26 cellular contexts compared by ENCODE assay signal in genomic region chr9:122221223-122221811, GRCh38. TPM values are rescaled to one million over a fixed set of nuclear protein-coding genes. Genes with fewer than 3 reads are reported as not detected.
DNase-seq lines count a peak whose midpoint lies in the region; ATAC-seq, FAIRE-seq and TF ChIP-seq lines count a peak whose summit lies in the region.
"Had no signal": no experiment of that assay in that cellular context is flagged by ENCODE, and none has a peak within 500 bp of the region (broad histone marks: within the 10 kb centered on the region; RNA-seq: fewer than 3 reads in every experiment).

No MANE protein-coding gene starts in this region.

- H3K27ac ChIP-seq in SK-N-SH (ENCODE audit: low read depth in 2 of 2, low read length in 1 of 2) (no peak overlapping the region), K562 (ENCODE audit: extremely low read depth, low read depth, low read length) (no peak overlapping the region)
- H3K27ac ChIP-seq: A549, gastroesophageal sphincter, tibial nerve had no signal

- H3K27me3 ChIP-seq in SK-N-SH (ENCODE audit: insufficient read depth) = peaks cover 98% of the 10 kb centered on the region
- no peaks in the 10 kb centered on the region for H3K27me3 ChIP-seq in K562 (ENCODE audit: control insufficient read depth in 2 of 2, insufficient read depth in 2 of 2, low read length in 2 of 2)

- no peaks in the 10 kb centered on the region for H3K36me3 Mint-ChIP-seq in activated naive CD4-positive, alpha-beta T cell treated with anti-CD3 and anti-CD28 coated beads for 36 hours (ENCODE audit: low read depth)
- no peaks in the 10 kb centered on the region for H3K36me3 Mint-ChIP-seq in Calu3 (ENCODE audit: insufficient read depth, unreplicated experiment)
- H3K36me3 Mint-ChIP-seq: CD4-positive, alpha-beta memory T cell; natural killer cell treated with Interleukin-12 subunit alpha and Interleukin-12 subunit beta and Interleukin-15 and Interleukin-18, amount 100 ng/mL, for 72 hours had no signal

- 16% methylated on average over 10 of the region's 26 CpGs for WGBS in SK-N-SH (ENCODE audit: low lambda C conversion rate)
- WGBS in K562 (ENCODE audit: insufficient coverage, low coverage, missing lambda C conversion rate) = 69% methylated on average over 10 of the region's 26 CpGs

- in situ Hi-C loops in K562 (cut with MboI) = loop anchor here (10.0 kb wide), 1 partner anchor 1957 kb away; no protein-coding TSS in a partner anchor

- H4K20me1 ChIP-seq in SK-N-SH (ENCODE audit: insufficient read depth) (no peaks in the 10 kb centered on the region), K562 (replicated peaks; ENCODE audit: control insufficient read depth, insufficient read depth, low read length) (no peaks in the 10 kb centered on the region)

- TF ChIP-seq RAD21 in SK-N-SH (IDR thresholded peaks at IDR 0.05; ENCODE audit: low read length) (no peak), K562 (CRISPR knock-in tag; conservative IDR thresholded peaks at IDR 0.05 in 1 of 2, IDR thresholded peaks at IDR 0.05 in 1 of 2) (no peak)

- H2AFZ ChIP-seq in SK-N-SH (ENCODE audit: low read depth) = no peak overlapping the region
- peak overlapping the region; percentile 58 for H2AFZ ChIP-seq in K562 (ENCODE audit: low read depth, low read length)

- TF ChIP-seq EP300 in SK-N-SH (IDR thresholded peaks at IDR 0.05; ENCODE audit: borderline replicate concordance in 1 of 2, low read depth in 1 of 2, low read length in 1 of 2) = no peak
- no peak for TF ChIP-seq EP300 in K562 (IDR thresholded peaks at IDR 0.05; ENCODE audit: low read length)

- H3K4me2 ChIP-seq in SK-N-SH = no peak overlapping the region
- H3K4me2 ChIP-seq in K562 (ENCODE audit: insufficient read depth, low read length) = peak overlapping the region; percentile 41; the same call in 1 of the 2 replicates
- H3K4me2 ChIP-seq: A549 had no signal

- H3K9me1 ChIP-seq in K562 (ENCODE audit: control insufficient read depth, insufficient read depth, low read length) = no peaks in the 10 kb centered on the region

- H3K9me3 ChIP-seq in SK-N-SH (no peaks in the 10 kb centered on the region), K562 (replicated peaks; ENCODE audit: control insufficient read depth, insufficient read depth, low read depth, low read length) (peaks cover 2% of the 10 kb centered on the region; the same call in 1 of the 2 replicates)
- H3K9me3 ChIP-seq: A549, gastroesophageal sphincter, tibial nerve had no signal

- ATAC-seq in SK-N-SH treated with all-trans-retinoic acid at 6 μM for 48 hours (no peak), K562 (no peak), sciatic nerve (no peak)
- ATAC-seq: A549; activated CD8-positive, alpha-beta T cell treated with anti-CD3 and anti-CD28 coated beads, Interleukin-2, amount 10 ng/mL, durations not matched to agents 7 days and 5 days; gastroesophageal sphincter; natural killer cell treated with Interleukin-12 subunit alpha and Interleukin-12 subunit beta and Interleukin-15 and Interleukin-18, amount 100 ng/mL, for 72 hours had no signal

- no peaks in the 10 kb centered on the region for H3K36me3 ChIP-seq in SK-N-SH (replicated peaks in 1 of 2; ENCODE audit: control insufficient read depth in 1 of 2, insufficient read depth in 2 of 2, low read length in 1 of 2)
- no peaks in the 10 kb centered on the region for H3K36me3 ChIP-seq in K562 (ENCODE audit: control insufficient read depth, insufficient read depth, low read length)
- H3K36me3 ChIP-seq: gastroesophageal sphincter, tibial nerve had no signal

- no peak overlapping the region for H3K27ac Mint-ChIP-seq in activated naive CD4-positive, alpha-beta T cell treated with anti-CD3 and anti-CD28 coated beads for 36 hours
- no peak overlapping the region for H3K27ac Mint-ChIP-seq in Calu3 (ENCODE audit: unreplicated experiment)
- H3K27ac Mint-ChIP-seq: activated CD8-positive, alpha-beta T cell treated with anti-CD3 and anti-CD28 coated beads, Interleukin-2, amount 10 ng/mL, durations not matched to agents 7 days and 5 days; activated naive CD8-positive, alpha-beta T cell; CD4-positive, alpha-beta memory T cell; natural killer cell treated with Interleukin-12 subunit alpha and Interleukin-12 subunit beta and Interleukin-15 and Interleukin-18, amount 100 ng/mL, for 72 hours had no signal

- no peaks in the 10 kb centered on the region for H3K9me2 ChIP-seq in SK-N-SH

- H3K9ac ChIP-seq in SK-N-SH (no peak overlapping the region), K562 (ENCODE audit: insufficient read depth in 1 of 2, low read depth in 2 of 2, low read length in 2 of 2) (no peak overlapping the region)

- DNase-seq in SK-N-SH (peak; percentile 59), K562 (ENCODE audit: extremely low read depth in 1 of 4, low spot score in 3 of 4) (no peak), iPS-NIHi11 (ENCODE audit: low spot score) (peak; percentile 69), sciatic nerve (ENCODE audit: low spot score) (peak; percentile 50), GF-D8 (lab: John Stamatoyannopoulos, UW) (no peak), Calu3 (no peak)
- DNase-seq in activated naive CD4-positive, alpha-beta T cell treated with anti-CD3 and anti-CD28 coated beads for 36 hours = no peak
- DNase-seq: activated CD4-positive, CD25-positive, alpha-beta regulatory T cell; activated CD8-positive, alpha-beta T cell treated with anti-CD3 and anti-CD28 coated beads, Interleukin-2, amount 10 ng/mL, durations not matched to agents 7 days and 5 days; activated T-cell treated with anti-CD3 and anti-CD28 coated beads, Interleukin-2, amount 50 U/mL, for 48 hours; CD4-positive, alpha-beta memory T cell; mesenchymal stem cell; NCI-H2107; NCI-H69; OCI-M1; SHP77 treated with DMSO at 0.1 percent for 48 hours; stimulated activated naive CD4-positive, alpha-beta T cell; T-helper 2 cell had no signal

- H3K79me2 ChIP-seq in SK-N-SH (ENCODE audit: insufficient read depth) = no peaks in the 10 kb centered on the region
- H3K79me2 ChIP-seq in K562 (ENCODE audit: control insufficient read depth, insufficient read depth, low read length) = no peaks in the 10 kb centered on the region

- TF ChIP-seq POLR2A in K562 (conservative IDR thresholded peaks at IDR 0.05) = no peak

- peaks cover 23% of the 10 kb centered on the region for H3K4me1 Mint-ChIP-seq in activated naive CD4-positive, alpha-beta T cell treated with anti-CD3 and anti-CD28 coated beads for 36 hours (ENCODE audit: low read depth)
- peaks cover 8% of the 10 kb centered on the region for H3K4me1 Mint-ChIP-seq in Calu3 (ENCODE audit: low read depth, unreplicated experiment)

- intact Hi-C loops in K562 (cut with micrococcal nuclease) = no loop called here
- intact Hi-C loops in sciatic nerve (cut with DNase I) = no loop called here
- intact Hi-C loops in activated naive CD4-positive, alpha-beta T cell treated with anti-CD3 and anti-CD28 coated beads for 36 hours (cut with micrococcal nuclease) = no loop called here
- intact Hi-C loops in Calu3 (cut with micrococcal nuclease; ENCODE audit: unreplicated experiment) = no loop called here

- no peak overlapping the region for H3K4me3 Mint-ChIP-seq in activated naive CD4-positive, alpha-beta T cell treated with anti-CD3 and anti-CD28 coated beads for 36 hours
- no peak overlapping the region for H3K4me3 Mint-ChIP-seq in Calu3 (ENCODE audit: low read depth, unreplicated experiment)
- H3K4me3 Mint-ChIP-seq: activated CD8-positive, alpha-beta T cell treated with anti-CD3 and anti-CD28 coated beads, Interleukin-2, amount 10 ng/mL, durations not matched to agents 7 days and 5 days; activated naive CD8-positive, alpha-beta T cell; natural killer cell treated with Interleukin-12 subunit alpha and Interleukin-12 subunit beta and Interleukin-15 and Interleukin-18, amount 100 ng/mL, for 72 hours had no signal

- POLR2A ChIA-PET in SK-N-SH (lab: Yijun Ruan, JAX) = no interaction called here
- POLR2A ChIA-PET in K562 (lab: Yijun Ruan, JAX) = no interaction called here

- H3K4me1 ChIP-seq in SK-N-SH (ENCODE audit: control insufficient read depth in 1 of 2, insufficient read depth in 2 of 2, low read depth in 1 of 2, low read length in 1 of 2) (peaks cover 0 to 10% of the 10 kb centered on the region in 2 experiments; a peak in 2 of 4 replicates), K562 (replicated peaks in 1 of 2; ENCODE audit: control insufficient read depth in 2 of 2, insufficient read depth in 2 of 2, low read length in 2 of 2) (peaks cover 19 to 36% of the 10 kb centered on the region in 2 experiments)

- BruUV-seq in K562 (replicated peaks; lab: Mats Ljungman, UMichigan) (no TSS peak), Calu3 (replicated peaks; lab: Mats Ljungman, UMichigan) (no TSS peak)

- H3K27me3 Mint-ChIP-seq in activated naive CD4-positive, alpha-beta T cell treated with anti-CD3 and anti-CD28 coated beads for 36 hours (ENCODE audit: low read depth) = peaks cover 72% of the 10 kb centered on the region
- peaks cover 89% of the 10 kb centered on the region for H3K27me3 Mint-ChIP-seq in Calu3 (ENCODE audit: unreplicated experiment)

- H3K4me3 ChIP-seq in SK-N-SH (ENCODE audit: low read depth in 2 of 2, low read length in 1 of 2) (no peak overlapping the region), K562 (no peak overlapping the region)
- H3K4me3 ChIP-seq: A549, gastroesophageal sphincter, tibial nerve had no signal

- CTCF ChIA-PET in SK-N-SH (lab: Yijun Ruan, JAX) = no interaction called here
- CTCF ChIA-PET in K562 (lab: Yijun Ruan, JAX; ENCODE audit: low intra/inter-chr PET ratio) = no interaction called here
- CTCF ChIA-PET in activated naive CD4-positive, alpha-beta T cell treated with anti-CD3 and anti-CD28 coated beads for 36 hours (lab: Charles Lee) = interaction anchor here (0.7 kb wide), 1 partner anchor 86 kb away, joined by 3 read pairs; no protein-coding TSS in a partner anchor
- CTCF ChIA-PET in Calu3 (lab: Charles Lee) = no interaction called here

- no peak for FAIRE-seq in K562 (lab: Jason Lieb, UNC)
- FAIRE-seq: A549, keratinocyte had no signal

- no peaks in the 10 kb centered on the region for H3K9me3 Mint-ChIP-seq in activated naive CD4-positive, alpha-beta T cell treated with anti-CD3 and anti-CD28 coated beads for 36 hours
- H3K9me3 Mint-ChIP-seq in Calu3 (ENCODE audit: low read depth, unreplicated experiment) = no peaks in the 10 kb centered on the region
- H3K9me3 Mint-ChIP-seq: natural killer cell treated with Interleukin-12 subunit alpha and Interleukin-12 subunit beta and Interleukin-15 and Interleukin-18, amount 100 ng/mL, for 72 hours had no signal

- H3F3A ChIP-seq in SK-N-SH (replicated peaks; ENCODE audit: insufficient read depth) = peaks cover 3% of the 10 kb centered on the region

- TF ChIP-seq CTCF in SK-N-SH (IDR thresholded peaks at IDR 0.05) (no peak), K562 (IDR thresholded peaks at IDR 0.05 in 2 of 3, conservative IDR thresholded peaks at IDR 0.05 in 1 of 3; ENCODE audit: insufficient read depth in 2 of 3, low read depth in 1 of 3, low read length in 3 of 3) (no peak), Calu3 (IDR thresholded peaks at IDR 0.05; ENCODE audit: unreplicated experiment) (no peak)

RNA-seq across cellular contexts. Expression of gene LHX6, which starts 7.4 kb away (rescaled TPM):
- polyA plus RNA-seq in SK-N-SH (2012; rRNA removed) (0.02 TPM in 1 of 2 replicates, not detected in the other), K562 (2011; rRNA removed) (7.9 and 9.4 TPM in 2 replicates), K562 (2014; fragmentation: Illumina TruSeq; extraction: Trizol) (9.5 and 14.8 TPM in 2 replicates), K562 (2014; fragmentation: Nextera tagmentation; extraction: Ambion mirVana) (1 to 10 TPM; 2.8 to 3.4 TPM), K562 (2014; rRNA removed) (12.0 and 20.9 TPM in 2 replicates)
- 0.01 and 0.04 TPM in 2 replicates for polyA plus RNA-seq in SK-N-SH (2012; cell fraction: cytosol; rRNA removed)
- polyA plus RNA-seq in SK-N-SH (2012; cell fraction: nucleus; rRNA removed) = 0.05 TPM in 1 of 2 replicates, not detected in the other
- total RNA-seq in K562 (2011; cell fraction: chromatin; rRNA removed; ENCODE audit: low replicate concordance) = 9.0 and 14.1 TPM in 2 replicates
- total RNA-seq in K562 (2011; cell fraction: nucleolus; rRNA removed) = 10.5 and 14.0 TPM in 2 replicates
- total RNA-seq in K562 (2011; cell fraction: nucleoplasm; rRNA removed) = 10.1 and 17.3 TPM in 2 replicates
- total RNA-seq in K562 (2014; rRNA removed) (16.3 and 23.8 TPM in 2 replicates), K562 (2014; rRNA removed; fragmentation: Illumina TruSeq; extraction: Trizol) (5.1 and 5.4 TPM in 2 replicates), K562 (2015; rRNA removed; fragmentation: Illumina TruSeq; extraction: Trizol) (7.1 and 8.3 TPM in 2 replicates), K562 (2021) (13.4 and 14.0 TPM in 2 replicates), sciatic nerve (11.5 TPM), Calu3 (2022) (0.97 TPM in 1 of 2 replicates, not detected in the other)
- 7.8 and 18.0 TPM in 2 replicates for polyA plus RNA-seq in K562 (2011; cell fraction: cytosol; rRNA removed)
- polyA plus RNA-seq in K562 (2011; cell fraction: nucleus; rRNA removed) = 10.5 and 16.5 TPM in 2 replicates
- 5.0 and 9.0 TPM in 2 replicates for polyA plus RNA-seq in K562 (2012)
- 5.1 and 5.6 TPM in 2 replicates for polyA minus RNA-seq in K562 (2011; rRNA and poly(A)+ RNA removed)
- polyA minus RNA-seq in K562 (2011; cell fraction: cytosol; rRNA and poly(A)+ RNA removed) = 4.7 and 8.4 TPM in 2 replicates
- 5.2 and 6.5 TPM in 2 replicates for polyA minus RNA-seq in K562 (2011; cell fraction: nucleus; rRNA and poly(A)+ RNA removed)
- under 1 TPM in 1 of 2 experiments, not detected in 1; 0.10 TPM for total RNA-seq in activated naive CD4-positive, alpha-beta T cell treated with anti-CD3 and anti-CD28 coated beads for 36 hours
- total RNA-seq: activated CD8-positive, alpha-beta T cell treated with anti-CD3 and anti-CD28 coated beads, Interleukin-2, amount 10 ng/mL, durations not matched to agents 7 days and 5 days; CD4-positive, alpha-beta memory T cell; LHCN-M2; natural killer cell treated with Interleukin-12 subunit alpha and Interleukin-12 subunit beta and Interleukin-15 and Interleukin-18, amount 100 ng/mL, for 72 hours had no signal
- polyA plus RNA-seq: CD4-positive, alpha-beta memory T cell had no signal

RNA-seq across cellular contexts. Expression of gene RBM18, which starts 43.3 kb away (rescaled TPM):
- polyA plus RNA-seq in SK-N-SH (2012; rRNA removed) (8.2 and 13.1 TPM in 2 replicates), K562 (2011; rRNA removed) (46.5 and 61.7 TPM in 2 replicates), K562 (2014; fragmentation: Illumina TruSeq; extraction: Trizol) (39.6 and 41.8 TPM in 2 replicates), K562 (2014; fragmentation: Nextera tagmentation; extraction: Ambion mirVana) (10 to 100 TPM; 84.1 to 86.3 TPM), K562 (2014; rRNA removed) (20.0 and 26.5 TPM in 2 replicates)
- 13.6 and 16.6 TPM in 2 replicates for polyA plus RNA-seq in SK-N-SH (2012; cell fraction: cytosol; rRNA removed)
- 4.1 and 8.3 TPM in 2 replicates for polyA plus RNA-seq in SK-N-SH (2012; cell fraction: nucleus; rRNA removed)
- 4.5 and 12.6 TPM in 2 replicates for total RNA-seq in K562 (2011; cell fraction: chromatin; rRNA removed; ENCODE audit: low replicate concordance)
- total RNA-seq in K562 (2011; cell fraction: nucleolus; rRNA removed) = 3.5 and 3.7 TPM in 2 replicates
- total RNA-seq in K562 (2011; cell fraction: nucleoplasm; rRNA removed) = 5.8 and 9.0 TPM in 2 replicates
- total RNA-seq in K562 (2014; rRNA removed) (7.4 and 7.9 TPM in 2 replicates), K562 (2014; rRNA removed; fragmentation: Illumina TruSeq; extraction: Trizol) (24.5 and 25.2 TPM in 2 replicates), K562 (2015; rRNA removed; fragmentation: Illumina TruSeq; extraction: Trizol) (14.6 and 16.3 TPM in 2 replicates), K562 (2021) (34.0 and 36.4 TPM in 2 replicates), sciatic nerve (16.0 TPM), Calu3 (2022) (13.1 and 14.1 TPM in 2 replicates)
- polyA plus RNA-seq in K562 (2011; cell fraction: cytosol; rRNA removed) = 8.2 and 10.9 TPM in 2 replicates
- polyA plus RNA-seq in K562 (2011; cell fraction: nucleus; rRNA removed) = 6.1 and 11.3 TPM in 2 replicates
- polyA plus RNA-seq in K562 (2012) = 22.9 and 29.0 TPM in 2 replicates
- polyA minus RNA-seq in K562 (2011; rRNA and poly(A)+ RNA removed) = 29.0 and 32.7 TPM in 2 replicates
- 6.8 and 12.9 TPM in 2 replicates for polyA minus RNA-seq in K562 (2011; cell fraction: cytosol; rRNA and poly(A)+ RNA removed)
- polyA minus RNA-seq in K562 (2011; cell fraction: nucleus; rRNA and poly(A)+ RNA removed) = 2.4 and 4.9 TPM in 2 replicates
- 10 to 100 TPM; 25.8 to 25.9 TPM for total RNA-seq in activated naive CD4-positive, alpha-beta T cell treated with anti-CD3 and anti-CD28 coated beads for 36 hours

RNA-seq across cellular contexts. Expression of gene MRRF, which starts 43.4 kb away (rescaled TPM):
- polyA plus RNA-seq in SK-N-SH (2012; rRNA removed) (35.1 and 50.6 TPM in 2 replicates), K562 (2011; rRNA removed) (101 and 105 TPM in 2 replicates), K562 (2014; fragmentation: Illumina TruSeq; extraction: Trizol) (81.3 and 93.1 TPM in 2 replicates), K562 (2014; fragmentation: Nextera tagmentation; extraction: Ambion mirVana) (10 to 100 TPM; 78.6 to 95.1 TPM), K562 (2014; rRNA removed) (80.2 and 86.8 TPM in 2 replicates)
- 38.8 and 39.2 TPM in 2 replicates for polyA plus RNA-seq in SK-N-SH (2012; cell fraction: cytosol; rRNA removed)
- 38.8 and 91.9 TPM in 2 replicates for polyA plus RNA-seq in SK-N-SH (2012; cell fraction: nucleus; rRNA removed)
- total RNA-seq in K562 (2011; cell fraction: chromatin; rRNA removed; ENCODE audit: low replicate concordance) = 118 and 197 TPM in 2 replicates
- total RNA-seq in K562 (2011; cell fraction: nucleolus; rRNA removed) = 66.7 and 74.3 TPM in 2 replicates
- 91.3 and 97.5 TPM in 2 replicates for total RNA-seq in K562 (2011; cell fraction: nucleoplasm; rRNA removed)
- total RNA-seq in K562 (2014; rRNA removed) (53.6 and 57.9 TPM in 2 replicates), K562 (2014; rRNA removed; fragmentation: Illumina TruSeq; extraction: Trizol) (81.2 and 89.5 TPM in 2 replicates), K562 (2015; rRNA removed; fragmentation: Illumina TruSeq; extraction: Trizol) (65.7 and 70.8 TPM in 2 replicates), K562 (2021) (49.0 and 55.0 TPM in 2 replicates), sciatic nerve (25.9 TPM), Calu3 (2022) (45.7 and 47.1 TPM in 2 replicates)
- polyA plus RNA-seq in K562 (2011; cell fraction: cytosol; rRNA removed) = 32.0 and 54.7 TPM in 2 replicates
- polyA plus RNA-seq in K562 (2011; cell fraction: nucleus; rRNA removed) = 155 and 246 TPM in 2 replicates
- polyA plus RNA-seq in K562 (2012) = 45.7 and 52.4 TPM in 2 replicates
- polyA minus RNA-seq in K562 (2011; rRNA and poly(A)+ RNA removed) = 103 and 108 TPM in 2 replicates
- 34.3 and 46.7 TPM in 2 replicates for polyA minus RNA-seq in K562 (2011; cell fraction: cytosol; rRNA and poly(A)+ RNA removed)
- polyA minus RNA-seq in K562 (2011; cell fraction: nucleus; rRNA and poly(A)+ RNA removed) = 56.1 and 91.1 TPM in 2 replicates
- 10 to 100 TPM; 51.0 TPM for total RNA-seq in activated naive CD4-positive, alpha-beta T cell treated with anti-CD3 and anti-CD28 coated beads for 36 hours

Comparison
In these comparisons a context has a peak if more than half of its experiments do, and no peak if none do; other contexts are left out.
1. DNase-seq: peak in SK-N-SH (single experiment), iPS-NIHi11 (single experiment) and sciatic nerve (single experiment); none in K562 (0 of 4), GF-D8 (single experiment), activated naive CD4-positive, alpha-beta T cell treated with anti-CD3 and anti-CD28 coated beads for 36 hours (single experiment) and Calu3 (single experiment).
2. Of the 27 proteins assayed by ChIP-seq in both K562 and SK-N-SH: peak only in K562: ZBTB33; only in SK-N-SH: none; in both: none; in neither: 26.